Comparison of ENCODE assay signal across 29 cellular contexts in genomic region chr4:89400408-89401035, GRCh38.
"Had no signal": no experiment of that assay in that cellular context is flagged by ENCODE, and none has a peak within 500 bp of the region (broad histone marks: within the 10 kb centered on the region; RNA-seq: fewer than 3 reads in every experiment).

No MANE protein-coding gene starts in this region.

- H2AFZ ChIP-seq: PC-9 had no signal

- H3K27me3 ChIP-seq: cardiac muscle cell had no signal

- H3K4me3 ChIP-seq: cardiac muscle cell, PC-9 had no signal

- H3K36me3 ChIP-seq: cardiac muscle cell had no signal

- ATAC-seq: activated CD4-positive, alpha-beta T cell treated with anti-CD3 and anti-CD28 coated beads for 36 hours; activated CD4-positive, CD25-positive, alpha-beta regulatory T cell treated with anti-CD3 and anti-CD28 coated beads, Interleukin-2, amount 50 U/mL, for 24 hours; activated CD8-positive, alpha-beta T cell treated with anti-CD3 and anti-CD28 coated beads, Interleukin-2, amount 10 ng/mL, durations not matched to agents 7 days and 5 days; activated T-cell treated with anti-CD3 and anti-CD28 coated beads, Interleukin-2, amount 50 U/mL, for 4 hours; Right ventricle myocardium inferior had no signal

- DNase-seq: activated CD4-positive, alpha-beta T cell treated with anti-CD3 and anti-CD28 coated beads for 36 hours; activated CD4-positive, alpha-beta T cell treated with anti-CD3 and anti-CD28 coated beads, Interleukin-2, amount 10 ng/mL, durations not matched to agents 7 days and 5 days; activated CD4-positive, alpha-beta T cell treated with anti-CD3 and anti-CD28 coated beads, Interleukin-2, amount 50 U/mL, for 48 hours; activated CD8-positive, alpha-beta memory T cell treated with anti-CD3 and anti-CD28 coated beads, Interleukin-2, amount 50 U/mL, for 4 hours; activated CD8-positive, alpha-beta T cell treated with anti-CD3 and anti-CD28 coated beads, Interleukin-2, amount 10 ng/mL, durations not matched to agents 7 days and 5 days; activated naive CD4-positive, alpha-beta T cell treated with anti-CD3 and anti-CD28 coated beads, Interleukin-2, amount 50 U/mL, for 16 hours; activated naive CD8-positive, alpha-beta T cell treated with anti-CD3 and anti-CD28 coated beads for 36 hours; activated T-cell treated with anti-CD3 and anti-CD28 coated beads for 4 hours; activated T-cell treated with anti-CD3 and anti-CD28 coated beads, Interleukin-2, amount 50 U/mL, for 4 hours; amniotic stem cell; aorta; Karpas-422; KBM-7; NCI-H1105; NCI-H1417 treated with DMSO at 0.1 percent for 48 hours; NCI-H187 treated with DMSO at 0.1 percent for 48 hours; NCI-H2081; NCI-H2171 treated with DMSO at 0.1 percent for 48 hours; NCI-H2227 treated with DMSO at 0.1 percent for 48 hours; NCI-H446 treated with DMSO at 0.1 percent for 48 hours; NCI-H524; NCI-H69; NK-92 treated with Interleukin-12 subunit alpha and Interleukin-12 subunit beta, amount 100 ng/mL, for 24 hours; PC-9; SIG-M5 had no signal

- H3K4me2 ChIP-seq: PC-9 had no signal

- H3K27ac ChIP-seq: cardiac muscle cell, PC-9, RWPE1 had no signal
